10 cellular contexts compared by ENCODE assay signal in the genomic region with DNA sequence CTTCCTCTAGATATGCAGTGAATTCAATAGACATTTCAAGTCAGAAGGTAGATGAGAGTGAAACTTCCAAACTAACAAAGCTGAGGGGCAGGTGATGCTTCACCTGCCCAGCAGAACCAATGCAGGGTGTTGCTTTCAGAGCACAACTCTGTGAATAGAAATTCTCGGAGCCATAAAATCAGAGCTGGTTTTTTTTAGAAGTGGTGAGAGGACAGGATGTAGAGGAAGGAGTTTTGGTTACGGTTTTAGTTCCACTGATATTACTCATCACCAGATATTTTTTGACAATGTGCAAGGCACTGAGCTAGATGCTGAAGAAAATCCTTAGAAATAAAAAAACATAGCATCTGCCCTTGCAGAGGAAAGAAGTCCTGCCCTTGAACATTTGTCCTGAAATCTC.
DNase-seq lines count a peak whose midpoint lies in the region; ATAC-seq and TF ChIP-seq lines count a peak whose summit lies in the region.
"Had no signal": no experiment of that assay in that cellular context is flagged by ENCODE, and none has a peak within 500 bp of the region (broad histone marks: within the 10 kb centered on the region; RNA-seq: fewer than 3 reads in every experiment).

No MANE protein-coding gene starts in this region.

- intact Hi-C loops in posterior cingulate gyrus (cut with DNase I), result no loop called here

- DNase-seq in ELR (ENCODE audit: low read depth) (peak; percentile 75), fibroblast of the aortic adventitia (ENCODE audit: low read depth) (peak; percentile 75), nucleus accumbens (lab: John Stamatoyannopoulos, UW) (no peak), posterior cingulate gyrus (no peak), DMS 273 (lab: John Stamatoyannopoulos, UW; ENCODE audit: unreplicated experiment) (no peak), C1 segment of cervical spinal cord (lab: John Stamatoyannopoulos, UW) (no peak)
- DNase-seq: NCI-H146 had no signal

- no peak for TF ChIP-seq CTCF in fibroblast of the aortic adventitia (IDR thresholded peaks at IDR 0.05; ENCODE audit: insufficient read depth, low read length)

- ATAC-seq in GM21447 (IDR thresholded peaks at IDR 0.05; ENCODE audit: unreplicated experiment) (peak; percentile 67), HG03558 (IDR thresholded peaks at IDR 0.05; ENCODE audit: extremely low read depth, unreplicated experiment) (peak; percentile 54)
- ATAC-seq: WTC11 had no signal

- H3K4me3 ChIP-seq in fibroblast of the aortic adventitia (ENCODE audit: low read depth, low read length), result no peak overlapping the region

Comparison
In these comparisons a context has a peak if more than half of its experiments do, and no peak if none do; other contexts are left out.
1. DNase-seq: peak in ELR (single experiment) and fibroblast of the aortic adventitia (single experiment); none in nucleus accumbens (0 of 56), posterior cingulate gyrus (0 of 10), DMS 273 (single experiment) and C1 segment of cervical spinal cord (0 of 14).